29 cellular contexts compared by ENCODE assay signal in the genomic region with DNA sequence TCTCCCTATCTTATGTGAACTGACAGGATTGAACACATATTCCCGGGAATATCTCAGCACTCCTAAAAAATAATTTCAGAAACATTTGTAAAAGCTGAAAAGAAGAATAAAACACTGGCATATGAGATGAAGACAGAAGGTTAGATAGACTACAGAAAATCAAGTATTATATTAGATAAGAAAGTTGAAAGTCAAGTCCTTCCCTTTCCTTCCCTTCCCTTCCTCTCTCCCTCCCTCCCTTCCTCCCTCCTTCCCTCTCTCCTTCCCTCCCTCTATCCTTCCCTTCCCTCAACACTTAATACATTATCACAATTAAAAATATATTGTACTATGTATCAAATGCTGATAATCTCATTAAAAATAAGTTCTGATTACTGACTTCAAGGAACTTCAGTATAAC.
"Had no signal": no experiment of that assay in that cellular context is flagged by ENCODE, and none has a peak within 500 bp of the region (broad histone marks: within the 10 kb centered on the region; RNA-seq: fewer than 3 reads in every experiment).

No MANE protein-coding gene starts in this region.

- H3K4me2 ChIP-seq: hepatocyte had no signal

- H3K79me2 ChIP-seq: hepatocyte had no signal

- FAIRE-seq: colon, endometrium, endothelial cell of umbilical vein, frontal cortex had no signal

- H3K4me1 ChIP-seq: colonic mucosa, esophagus muscularis mucosa, esophagus squamous epithelium, foreskin keratinocyte, gastrocnemius medialis, gastroesophageal sphincter had no signal

- DNase-seq: colonic mucosa; cortex of kidney; dermis blood vessel endothelial cell; dorsolateral prefrontal cortex; effector CD4-positive, alpha-beta T cell; effector CD8-positive, alpha-beta T cell; effector memory CD4-positive, alpha-beta T cell; effector memory CD8-positive, alpha-beta T cell; endodermal cell; erythroblast; esophagus squamous epithelium; foreskin fibroblast; foreskin keratinocyte; foreskin melanocyte; gastrocnemius medialis; glutamatergic neuron; head of caudate nucleus; heart left ventricle; heart right ventricle had no signal

- H2AFZ ChIP-seq: hepatocyte had no signal

- H3K27ac ChIP-seq: colonic mucosa, coronary artery, dorsolateral prefrontal cortex, epithelial cell of prostate, esophagus muscularis mucosa, esophagus squamous epithelium, foreskin keratinocyte, gastrocnemius medialis, gastroesophageal sphincter, heart left ventricle, heart right ventricle, hepatocyte had no signal

- H3K4me3 ChIP-seq: colonic mucosa, coronary artery, dorsolateral prefrontal cortex, esophagus muscularis mucosa, esophagus squamous epithelium, gastrocnemius medialis, gastroesophageal sphincter, heart left ventricle, heart right ventricle, hepatocyte had no signal

- H3K9me3 ChIP-seq: colonic mucosa, esophagus muscularis mucosa, esophagus squamous epithelium, gastrocnemius medialis, gastroesophageal sphincter, heart left ventricle had no signal

- H3K36me3 ChIP-seq: colonic mucosa, esophagus muscularis mucosa, esophagus squamous epithelium, gastrocnemius medialis, gastroesophageal sphincter, heart left ventricle, heart right ventricle had no signal

- H3K27me3 ChIP-seq: colonic mucosa, dorsolateral prefrontal cortex, esophagus muscularis mucosa, esophagus squamous epithelium, foreskin keratinocyte, gastrocnemius medialis, gastroesophageal sphincter, heart left ventricle, heart right ventricle, hepatocyte had no signal

- ATAC-seq: effector memory CD8-positive, alpha-beta T cell; esophagus mucosa; foreskin keratinocyte; gastrocnemius medialis; gastroesophageal sphincter; heart left ventricle; heart right ventricle had no signal
